Comparison of ENCODE assay signal across 15 cellular contexts in the genomic region with DNA sequence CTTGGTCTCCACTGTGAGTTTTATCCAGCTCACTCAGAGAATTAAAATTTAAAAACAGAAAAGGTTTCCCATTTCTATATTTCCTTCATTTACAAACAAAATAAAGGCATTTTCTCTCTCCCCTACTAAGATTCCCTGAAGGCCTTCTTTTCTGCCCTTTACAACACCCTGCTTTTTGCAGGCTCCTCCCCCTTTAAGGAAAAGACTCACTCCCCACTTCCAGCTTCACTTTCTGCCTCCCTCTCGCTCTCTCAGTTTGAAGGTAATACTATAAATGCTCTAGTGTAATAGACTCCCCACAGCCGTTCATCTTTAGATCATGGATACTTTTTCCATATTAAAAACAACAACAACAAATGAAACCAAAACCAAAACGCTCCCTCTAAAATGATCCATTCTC. TPM values are rescaled to one million over a fixed set of nuclear protein-coding genes. Genes with fewer than 3 reads are reported as not detected.
DNase-seq lines count a peak whose midpoint lies in the region; TF ChIP-seq lines count a peak whose summit lies in the region.
"Had no signal": no experiment of that assay in that cellular context is flagged by ENCODE, and none has a peak within 500 bp of the region (broad histone marks: within the 10 kb centered on the region; RNA-seq: fewer than 3 reads in every experiment).

No MANE protein-coding gene starts in this region.

- H3K4me1 Mint-ChIP-seq in HFFc6 (ENCODE audit: low read depth) (peaks cover 43% of the 10 kb centered on the region), CD14-positive monocyte (no peaks in the 10 kb centered on the region)

- TF ChIP-seq CTCF in HFFc6 (IDR thresholded peaks at IDR 0.05) (no peak), smooth muscle cell (IDR thresholded peaks at IDR 0.05; ENCODE audit: borderline replicate concordance, insufficient read depth, poor library complexity, severe bottlenecking) (no peak), CD14-positive monocyte (IDR thresholded peaks at IDR 0.05) (no peak), GM10248 (IDR thresholded peaks at IDR 0.05; ENCODE audit: control extremely low read depth, extremely low read depth, low read depth, missing control alignments) (no peak)

- CTCF ChIA-PET in GM10248 (lab: Yijun Ruan, JAX): interaction anchor here (1.0 to 1.7 kb wide), 3 partner anchors 9 to 40 kb away, joined by 3 read pairs; no protein-coding TSS in a partner anchor

- no peaks in the 10 kb centered on the region for H4K20me1 ChIP-seq in smooth muscle cell (ENCODE audit: low read depth)

- H3K4me3 Mint-ChIP-seq in HFFc6 (peak overlapping the region; percentile 8; the same call in 1 of the 2 replicates), CD14-positive monocyte (peak overlapping the region in 1 of 2 donors; percentile 32)

- H3K79me2 ChIP-seq in smooth muscle cell (ENCODE audit: low read depth): no peaks in the 10 kb centered on the region

- H3K36me3 ChIP-seq in smooth muscle cell (ENCODE audit: low read depth): no peaks in the 10 kb centered on the region
- H3K36me3 ChIP-seq: SJSA1 had no signal

- POLR2A ChIA-PET in GM10248 (lab: Yijun Ruan, JAX): no interaction called here

- H3K27me3 Mint-ChIP-seq in HFFc6 (ENCODE audit: insufficient read depth): peaks cover 8% of the 10 kb centered on the region
- H3K27me3 Mint-ChIP-seq in CD14-positive monocyte (ENCODE audit: low read depth in 3 of 3): peaks cover 13 to 33% (median 30%) of the 10 kb centered on the region in 3 donors

- peaks cover 13% of the 10 kb centered on the region for H3K4me1 ChIP-seq in smooth muscle cell (ENCODE audit: low read depth)

- peak overlapping the region; percentile 25 for H2AFZ ChIP-seq in smooth muscle cell (ENCODE audit: low read depth)

- H3F3A ChIP-seq in smooth muscle cell (ENCODE audit: low read depth): peaks cover 4% of the 10 kb centered on the region

- H3K4me2 ChIP-seq in smooth muscle cell: no peak overlapping the region

- H3K36me3 Mint-ChIP-seq in HFFc6 (ENCODE audit: low read depth) (no peaks in the 10 kb centered on the region), CD14-positive monocyte (no peaks in the 10 kb centered on the region)

- DNase-seq in HFFc6 (no peak), NCI-H2171 treated with DMSO at 0.1 percent for 48 hours (lab: John Stamatoyannopoulos, UW) (peak; percentile 65), fibroblast of peridontal ligament (ENCODE audit: extremely low read depth) (peak; percentile 36), smooth muscle cell (lab: John Stamatoyannopoulos, UW; ENCODE audit: unreplicated experiment) (no peak), CD14-positive monocyte (ENCODE audit: low spot score) (no peak), dermis blood vessel endothelial cell (no peak), GM10248 (ENCODE audit: extremely low spot score) (no peak)
- DNase-seq: DMS153, KG1, NCI-H1105 treated with DMSO at 0.1 percent for 48 hours, NCI-H1930, NCI-H526, OCI-M1, RPMI8226 had no signal

- H3K27ac ChIP-seq in smooth muscle cell (ENCODE audit: low read depth): no peak overlapping the region
- H3K27ac ChIP-seq: SJSA1 had no signal

- intact Hi-C loops in CD14-positive monocyte (cut with micrococcal nuclease): no loop called here

- H3K9me3 Mint-ChIP-seq in HFFc6 (no peaks in the 10 kb centered on the region), CD14-positive monocyte (peaks cover 0 to 3% (median 0%) of the 10 kb centered on the region in 7 donors)

- H3K27ac Mint-ChIP-seq in HFFc6: no peak overlapping the region
- H3K27ac Mint-ChIP-seq in CD14-positive monocyte: no peak overlapping the region

- H3K4me3 ChIP-seq in smooth muscle cell: no peak overlapping the region
- H3K4me3 ChIP-seq: SJSA1 had no signal

- H3K27me3 ChIP-seq in smooth muscle cell (ENCODE audit: low read depth): no peaks in the 10 kb centered on the region
- H3K27me3 ChIP-seq: SJSA1 had no signal

- WGBS in smooth muscle cell (ENCODE audit: low lambda C conversion rate): 72% methylated on average over 3 of the region's 3 CpGs

- H3K9ac ChIP-seq in smooth muscle cell (ENCODE audit: low read depth): no peak overlapping the region

- H3K9me3 ChIP-seq in smooth muscle cell (replicated peaks; ENCODE audit: low read depth): no peaks in the 10 kb centered on the region
- H3K9me3 ChIP-seq: SJSA1 had no signal

RNA-seq across cellular contexts. Expression of a gene that starts 53.3 kb away (rescaled TPM):
- total RNA-seq in HFFc6 (2021; fragmentation: NEBNext Ultra II Directional; extraction: Animal tissue kit (Norgen Biotek cat#: 25700)): 1 to 10 TPM; 1.9 to 2.7 (median 2.3) TPM
- 0.27 and 0.31 TPM in 2 replicates for total RNA-seq in smooth muscle cell
- polyA plus RNA-seq in smooth muscle cell: 0.24 and 1.7 TPM in 2 replicates
- under 1 TPM in 1 of 2 donors, not detected in 1; 0.16 TPM for polyA plus RNA-seq in CD14-positive monocyte
- total RNA-seq in dermis blood vessel endothelial cell: 0.51 and 0.84 TPM in 2 replicates

Comparison
In these comparisons a context has a peak if more than half of its experiments do, and no peak if none do; other contexts are left out.
1. DNase-seq: peak in NCI-H2171 treated with DMSO at 0.1 percent for 48 hours (single experiment) and fibroblast of peridontal ligament (single experiment); none in HFFc6 (single experiment), smooth muscle cell (single experiment), CD14-positive monocyte (single experiment), dermis blood vessel endothelial cell (single experiment) and GM10248 (single experiment).